Comparison of ENCODE assay signal across 18 cellular contexts in genomic region chr17:60153606-60154355, GRCh38. TPM values are rescaled to one million over a fixed set of nuclear protein-coding genes. Genes with fewer than 3 reads are reported as not detected.
DNase-seq lines count a peak whose midpoint lies in the region; ATAC-seq, FAIRE-seq and TF ChIP-seq lines count a peak whose summit lies in the region.
"Had no signal": no experiment of that assay in that cellular context is flagged by ENCODE, and none has a peak within 500 bp of the region (broad histone marks: within the 10 kb centered on the region; RNA-seq: fewer than 3 reads in every experiment).

No MANE protein-coding gene starts in this region.

- DNase-seq in GM03348 (ENCODE audit: low spot score) (peak; percentile 72), NCI-H82 (lab: John Stamatoyannopoulos, UW) (peak; percentile 85), fibroblast of lung (ENCODE audit: low read depth in 2 of 2) (peak; percentile 37 to 39), gastrocnemius medialis (no peak), NCI-H510A (lab: John Stamatoyannopoulos, UW) (no peak), NCI-H2227 (lab: John Stamatoyannopoulos, UW; ENCODE audit: unreplicated experiment) (no peak), GM19239 (ENCODE audit: insufficient read length, low spot score) (no peak)
- DNase-seq: activated CD4-positive, alpha-beta T cell treated with anti-CD3 and anti-CD28 coated beads for 48 hours; activated naive CD4-positive, alpha-beta T cell treated with anti-CD3 and anti-CD28 coated beads, Interleukin-2, amount 10 ng/mL, durations not matched to agents 7 days and 5 days; DMS79; esophagus squamous epithelium; NCI-H1417; NCI-H345; SJCRH30 had no signal

- no peak overlapping the region for H3K9ac ChIP-seq in fibroblast of lung (ENCODE audit: insufficient read depth, low read length)

- H3K36me3 ChIP-seq in fibroblast of lung (ENCODE audit: control insufficient read depth, insufficient read depth, low read length) (no peaks in the 10 kb centered on the region), gastrocnemius medialis (no peaks in the 10 kb centered on the region)
- H3K36me3 ChIP-seq: esophagus squamous epithelium, HAP-1, SJCRH30, tibial nerve had no signal

- intact Hi-C loops in gastrocnemius medialis (cut with DNase I; ENCODE audit: low total_unique reads): no loop called here

- H4K20me1 ChIP-seq in fibroblast of lung (ENCODE audit: control insufficient read depth, extremely low read depth, insufficient read depth, low read length): no peaks in the 10 kb centered on the region

- H3K79me2 ChIP-seq in fibroblast of lung (ENCODE audit: control insufficient read depth, insufficient read depth, low read length): no peaks in the 10 kb centered on the region

- TF ChIP-seq POLR2A in gastrocnemius medialis (IDR thresholded peaks at IDR 0.05): no peak

- H2AFZ ChIP-seq in fibroblast of lung (ENCODE audit: low read length): no peak overlapping the region

- H3K27me3 ChIP-seq in fibroblast of lung (ENCODE audit: control insufficient read depth, insufficient read depth, low read length): peaks cover 43% of the 10 kb centered on the region
- peaks cover 32 to 50% (median 36%) of the 10 kb centered on the region in 3 donors for H3K27me3 ChIP-seq in gastrocnemius medialis
- H3K27me3 ChIP-seq: SJCRH30 had no signal

- in situ Hi-C loops in gastrocnemius medialis (cut with MboI; ENCODE audit: low sequenced_read_pairs in 4 of 4): loop anchor here in 1 of 4 donors (25.0 kb wide), 1 partner anchor 109 kb away; no protein-coding TSS in a partner anchor

- H3K4me1 ChIP-seq in fibroblast of lung (ENCODE audit: control insufficient read depth, extremely low read depth, insufficient read depth, low read length) (no peaks in the 10 kb centered on the region), gastrocnemius medialis (peaks cover 4 to 7% of the 10 kb centered on the region in 2 donors)
- H3K4me1 ChIP-seq: HAP-1, SJCRH30 had no signal

- H3K27ac ChIP-seq in fibroblast of lung (ENCODE audit: insufficient read depth, low read length) (no peak overlapping the region), gastrocnemius medialis (peak overlapping the region in 3 of 4 donors; percentile 35 to 58 (median 50))
- H3K27ac ChIP-seq: SJCRH30 had no signal

- H3K4me2 ChIP-seq in fibroblast of lung (ENCODE audit: extremely low read depth, insufficient read depth, low read length): no peak overlapping the region

- FAIRE-seq in GM19239 (lab: Jason Lieb, UNC): no peak

- TF ChIP-seq CTCF in fibroblast of lung (conservative IDR thresholded peaks at IDR 0.05 in 1 of 2, IDR thresholded peaks at IDR 0.05 in 1 of 2; ENCODE audit: low read depth in 1 of 2, low read length in 2 of 2): no peak
- no peak for TF ChIP-seq CTCF in gastrocnemius medialis (IDR thresholded peaks at IDR 0.05 in 4 of 5, conservative IDR thresholded peaks at IDR 0.05 in 1 of 5)

- no peak overlapping the region for H3K4me3 ChIP-seq in fibroblast of lung (replicated peaks in 1 of 4; ENCODE audit: control extremely low read depth in 1 of 4, insufficient read depth in 1 of 4, low read depth in 3 of 4, low read length in 4 of 4)
- H3K4me3 ChIP-seq in gastrocnemius medialis: no peak overlapping the region
- H3K4me3 ChIP-seq: esophagus squamous epithelium, HAP-1, SJCRH30, tibial nerve had no signal

- ATAC-seq in gastrocnemius medialis (no peak), HG02938 (IDR thresholded peaks at IDR 0.05; ENCODE audit: unreplicated experiment) (no peak)

- H3K9me3 ChIP-seq in fibroblast of lung (ENCODE audit: control insufficient read depth, insufficient read depth, low read depth, low read length): no peaks in the 10 kb centered on the region
- no peaks in the 10 kb centered on the region for H3K9me3 ChIP-seq in gastrocnemius medialis
- H3K9me3 ChIP-seq: esophagus squamous epithelium, HAP-1, SJCRH30, tibial nerve had no signal

RNA-seq across cellular contexts. Expression of gene CA4, which starts 4.0 kb away (rescaled TPM):
- total RNA-seq in fibroblast of lung (under 0.01 TPM in 1 of 2 replicates, not detected in the other), gastrocnemius medialis (1 to 10 TPM; 6.1 to 9.2 (median 7.2) TPM)
- not detected in 2 replicates for polyA plus RNA-seq in fibroblast of lung
- polyA plus RNA-seq in fibroblast of lung (2012): not detected in 2 replicates
- not detected in 2 replicates for polyA minus RNA-seq in fibroblast of lung (ENCODE audit: low replicate concordance)
- total RNA-seq: HT-29, SJCRH30 had no signal

Comparison
In these comparisons a context has a peak if more than half of its experiments do, and no peak if none do; other contexts are left out.
1. DNase-seq: peak in GM03348 (single experiment), NCI-H82 (single experiment) and fibroblast of lung (2 of 2); none in gastrocnemius medialis (0 of 2), NCI-H510A (single experiment), NCI-H2227 (single experiment) and GM19239 (single experiment).